In genomic region chr12:31321565-31322228, GRCh38 we compare ENCODE assay signal across 11 cellular contexts. TPM values are rescaled to one million over a fixed set of nuclear protein-coding genes. Genes with fewer than 3 reads are reported as not detected.
DNase-seq lines count a peak whose midpoint lies in the region; ATAC-seq and TF ChIP-seq lines count a peak whose summit lies in the region.
"Had no signal": no experiment of that assay in that cellular context is flagged by ENCODE, and none has a peak within 500 bp of the region (broad histone marks: within the 10 kb centered on the region; RNA-seq: fewer than 3 reads in every experiment).

No MANE protein-coding gene starts in this region.

- H3K9me1 ChIP-seq in IMR-90 (ENCODE audit: insufficient read depth, low read length) = no peaks in the 10 kb centered on the region; the same call in 1 of the 2 replicates

- no peak overlapping the region for H3K18ac ChIP-seq in IMR-90 (ENCODE audit: low read depth, low read length)

- peaks cover 5 to 50% of the 10 kb centered on the region in 2 experiments; a peak in 3 of 4 replicates for H3K79me1 ChIP-seq in IMR-90 (ENCODE audit: low read depth in 1 of 2, low read length in 2 of 2)

- TF ChIP-seq CTCF in DND-41 (IDR thresholded peaks at IDR 0.05; ENCODE audit: borderline replicate concordance, extremely low read depth, low read length, poor library complexity, severe bottlenecking) (no peak), IMR-90 (conservative IDR thresholded peaks at IDR 0.05; ENCODE audit: low read depth, low read length) (no peak), upper lobe of left lung (IDR thresholded peaks at IDR 0.05) (no peak), GM10266 (IDR thresholded peaks at IDR 0.05; ENCODE audit: control insufficient read depth, insufficient read depth, low read depth, missing control alignments) (no peak)

- TF ChIP-seq EP300 in upper lobe of left lung (IDR thresholded peaks at IDR 0.05) = no peak

- intact Hi-C loops in IMR-90 (cut with micrococcal nuclease) = loop anchor here (2.0 to 5.0 kb wide), 2 partner anchors 49 to 316 kb away; no protein-coding TSS in a partner anchor

- H3K23ac ChIP-seq in IMR-90 (ENCODE audit: low read depth, low read length) = no peak overlapping the region

- no peak overlapping the region for H3K14ac ChIP-seq in IMR-90 (replicated peaks; ENCODE audit: low read depth, low read length)

- H3K27ac ChIP-seq in DND-41 (ENCODE audit: low read length) (no peak overlapping the region; the same call in 1 of the 2 replicates), IMR-90 (ENCODE audit: insufficient read depth, low read length) (no peak overlapping the region), upper lobe of left lung (no peak overlapping the region)
- H3K27ac ChIP-seq: HL-60 had no signal

- H3K4me3 ChIP-seq in DND-41 (ENCODE audit: low read depth in 1 of 2, low read length in 2 of 2) = no peak overlapping the region; a peak in 1 of 4 replicates
- H3K4me3 ChIP-seq in IMR-90 (ENCODE audit: insufficient read depth, low read depth, low read length) = no peak overlapping the region
- no peak overlapping the region for H3K4me3 ChIP-seq in adipocyte (ENCODE audit: low read length)
- H3K4me3 ChIP-seq in upper lobe of left lung = no peak overlapping the region
- H3K4me3 ChIP-seq: lung had no signal

- H3K9me3 ChIP-seq in DND-41 (ENCODE audit: insufficient read depth, low read length, severe bottlenecking) = no peaks in the 10 kb centered on the region
- H3K9me3 ChIP-seq in IMR-90 (ENCODE audit: control insufficient read depth, insufficient read depth, low read length) = no peaks in the 10 kb centered on the region
- H3K9me3 ChIP-seq in adipocyte (ENCODE audit: control insufficient read depth, low read length) = no peaks in the 10 kb centered on the region
- H3K9me3 ChIP-seq in upper lobe of left lung = no peaks in the 10 kb centered on the region

- H3K27me3 ChIP-seq in DND-41 (ENCODE audit: insufficient read depth, low read length, poor library complexity) = no peaks in the 10 kb centered on the region
- H3K27me3 ChIP-seq in IMR-90 (ENCODE audit: control insufficient read depth, insufficient read depth, low read length) = no peaks in the 10 kb centered on the region
- no peaks in the 10 kb centered on the region for H3K27me3 ChIP-seq in adipocyte (replicated peaks; ENCODE audit: control insufficient read depth, insufficient read depth, low read length)
- no peaks in the 10 kb centered on the region for H3K27me3 ChIP-seq in upper lobe of left lung

- H2BK15ac ChIP-seq in IMR-90 (ENCODE audit: low read depth, low read length) = no peak overlapping the region

- H3K4me1 ChIP-seq in DND-41 (ENCODE audit: insufficient read depth, low read length) (peaks cover 74% of the 10 kb centered on the region), IMR-90 (ENCODE audit: control insufficient read depth, insufficient read depth, low read length) (peaks cover 3% of the 10 kb centered on the region; the same call in 1 of the 2 replicates), adipocyte (ENCODE audit: control insufficient read depth, insufficient read depth, low read length) (peaks cover 13% of the 10 kb centered on the region), upper lobe of left lung (peaks cover 13 to 37% (median 22%) of the 10 kb centered on the region in 4 donors)

- no TSS peak for BruUV-seq in IMR-90 (replicated peaks; lab: Mats Ljungman, UMichigan)

- H2AFZ ChIP-seq in DND-41 (ENCODE audit: low read depth, low read length) (no peak overlapping the region), IMR-90 (replicated peaks; ENCODE audit: low read length, poor library complexity) (no peak overlapping the region)

- DNase-seq in DND-41 = no peak
- peak; percentile 62 for DNase-seq in IMR-90
- DNase-seq in adipocyte (ENCODE audit: low read depth) = peak; percentile 47
- no peak for DNase-seq in memory B cell (ENCODE audit: low spot score in 2 of 2)
- DNase-seq in upper lobe of left lung = no peak
- no peak for DNase-seq in GM10266 (ENCODE audit: extremely low spot score)
- DNase-seq in NCI-H1105 treated with DMSO at 0.1 percent for 48 hours (lab: John Stamatoyannopoulos, UW) = no peak
- DNase-seq: NCI-H510A had no signal

- no peaks in the 10 kb centered on the region for H3K27me3 Mint-ChIP-seq in memory B cell

- ATAC-seq in DND-41 (ENCODE audit: insufficient read depth, low read depth) = no peak
- ATAC-seq in IMR-90 (ENCODE audit: low read depth) = no peak
- no peak for ATAC-seq in memory B cell (ENCODE audit: low read depth)
- ATAC-seq in upper lobe of left lung (ENCODE audit: low FRiP score in 2 of 2) = no peak
- ATAC-seq in HG03139 (IDR thresholded peaks at IDR 0.05; ENCODE audit: unreplicated experiment) = no peak

- H2BK20ac ChIP-seq in IMR-90 (ENCODE audit: low read depth, low read length) = no peak overlapping the region

- no peak overlapping the region for H2AK9ac ChIP-seq in IMR-90 (replicated peaks; ENCODE audit: low read depth, low read length, poor library complexity)

- in situ Hi-C loops in IMR-90 (cut with MboI; ENCODE audit: low sequenced_read_pairs) = no loop called here

- H3K27ac Mint-ChIP-seq in memory B cell = peak overlapping the region; percentile 86

- H2BK120ac ChIP-seq in IMR-90 (ENCODE audit: low read depth, low read length) = no peak overlapping the region

- H4K91ac ChIP-seq in IMR-90 (ENCODE audit: insufficient read depth, low read depth, low read length) = no peak overlapping the region

- no peak overlapping the region for H4K5ac ChIP-seq in IMR-90 (ENCODE audit: low read depth, low read length)

- POLR2A ChIA-PET in IMR-90 (lab: Charles Lee; ENCODE audit: unreplicated experiment) = no interaction called here

- no peak overlapping the region for H4K8ac ChIP-seq in IMR-90 (ENCODE audit: low read depth in 2 of 2, low read length in 2 of 2)

- H3K36me3 Mint-ChIP-seq in memory B cell = no peaks in the 10 kb centered on the region

- TF ChIP-seq POLR2A in IMR-90 (IDR thresholded peaks at IDR 0.05; ENCODE audit: low read depth, low read length) (no peak), upper lobe of left lung (IDR thresholded peaks at IDR 0.05) (no peak)

- H3K4ac ChIP-seq in IMR-90 (ENCODE audit: low read depth, low read length) = no peak overlapping the region

- H3K4me2 ChIP-seq in DND-41 (ENCODE audit: insufficient read depth, low read length) = peak overlapping the region; percentile 67
- H3K4me2 ChIP-seq in IMR-90 (ENCODE audit: low read depth, low read length) = no peak overlapping the region

- CTCF ChIA-PET in IMR-90 (lab: Yijun Ruan, JAX) = no interaction called here

- no peak overlapping the region for H2BK5ac ChIP-seq in IMR-90 (ENCODE audit: low read depth, low read length, poor library complexity, severe bottlenecking)

- no peak for TF ChIP-seq RAD21 in IMR-90 (IDR thresholded peaks at IDR 0.05; ENCODE audit: low read length)

- H3K9me3 Mint-ChIP-seq in memory B cell = no peaks in the 10 kb centered on the region

- peak overlapping the region; percentile 51 for H3K4me3 Mint-ChIP-seq in memory B cell

- peaks cover 92% of the 10 kb centered on the region for H3K79me2 ChIP-seq in DND-41 (ENCODE audit: insufficient read depth, low read length)

- H3K56ac ChIP-seq in IMR-90 (ENCODE audit: extremely low read depth, insufficient read depth, low read length) = no peak overlapping the region

- dilution Hi-C loops in IMR-90 (cut with HindIII; ENCODE audit: low sequenced_read_pairs, unreplicated experiment) = no loop called here

- H3K9ac ChIP-seq in DND-41 (ENCODE audit: low read depth, low read length) (no peak overlapping the region), IMR-90 (ENCODE audit: low read depth, low read length) (no peak overlapping the region), adipocyte (ENCODE audit: low read length) (no peak overlapping the region)

- peaks cover 35% of the 10 kb centered on the region for H3K4me1 Mint-ChIP-seq in memory B cell

- H3K36me3 ChIP-seq in DND-41 (ENCODE audit: insufficient read depth, low read length) (peaks cover 7% of the 10 kb centered on the region; the same call in 1 of the 2 replicates), IMR-90 (ENCODE audit: control insufficient read depth, insufficient read depth, low read length) (no peaks in the 10 kb centered on the region), adipocyte (ENCODE audit: control insufficient read depth, insufficient read depth, low read length, severe bottlenecking) (no peaks in the 10 kb centered on the region), upper lobe of left lung (no peaks in the 10 kb centered on the region)

- no CpG with 5 or more reads among the region's 3 CpGs for WGBS in IMR-90 (ENCODE audit: extremely low coverage in 2 of 2, insufficient read length in 1 of 2), 2 experiments
- WGBS in upper lobe of left lung, 2 donors = 66 to 71% methylated on average over 3 of the region's 3 CpGs

- no peak overlapping the region for H2AK5ac ChIP-seq in IMR-90 (ENCODE audit: low read depth, low read length)

- H4K20me1 ChIP-seq in DND-41 (ENCODE audit: insufficient read depth, low read length) = peaks cover 62% of the 10 kb centered on the region
- H4K20me1 ChIP-seq in IMR-90 (ENCODE audit: insufficient read depth, low read length) = peaks cover 27% of the 10 kb centered on the region; the same call in 1 of the 2 replicates

TF ChIP-seq in IMR-90, 13 proteins besides CTCF, POLR2A, EP300 and RAD21 (continues in another document):
- TF ChIP-seq RFX5 (IDR thresholded peaks at IDR 0.05; ENCODE audit: low read depth, low read length) (no peak), ELK1 (IDR thresholded peaks at IDR 0.05; ENCODE audit: borderline replicate concordance, low read depth, low read length) (no peak), CEBPB (IDR thresholded peaks at IDR 0.05; ENCODE audit: low read depth, low read length) (no peak), BHLHE40 (IDR thresholded peaks at IDR 0.05; ENCODE audit: low read depth, low read length) (no peak), NFE2L2 (IDR thresholded peaks at IDR 0.05; ENCODE audit: low read depth, low read length) (no peak), MAFK (IDR thresholded peaks at IDR 0.05; ENCODE audit: low read depth, low read length) (no peak), MAZ (IDR thresholded peaks at IDR 0.05; ENCODE audit: borderline replicate concordance, low read depth, low read length) (no peak), MXI1 (IDR thresholded peaks at IDR 0.05; ENCODE audit: borderline replicate concordance, low read depth, low read length) (no peak), RCOR1 (IDR thresholded peaks at IDR 0.05; ENCODE audit: insufficient replicate concordance, low read length) (no peak)

RNA-seq across cellular contexts. Expression of gene SINHCAF, which starts 4.3 kb away (rescaled TPM):
- total RNA-seq in IMR-90 (2012; rRNA removed) (30.8 and 43.3 TPM in 2 replicates), upper lobe of left lung (10 to 100 TPM; 26.2 to 96.9 (median 42.0) TPM)
- 14.5 and 21.6 TPM in 2 replicates for polyA plus RNA-seq in IMR-90 (2012; rRNA removed)
- polyA plus RNA-seq in IMR-90 (2012; cell fraction: cytosol; rRNA removed) = 2.6 and 6.0 TPM in 2 replicates
- 1.9 and 14.5 TPM in 2 replicates for polyA plus RNA-seq in IMR-90 (2012; cell fraction: nucleus; rRNA removed; ENCODE audit: low replicate concordance)

Comparison
In these comparisons a context has a peak if more than half of its experiments do, and no peak if none do; other contexts are left out.
1. DNase-seq: peak in IMR-90 (single experiment) and adipocyte (single experiment); none in DND-41 (single experiment), memory B cell (0 of 2), upper lobe of left lung (0 of 2), GM10266 (single experiment) and NCI-H1105 treated with DMSO at 0.1 percent for 48 hours (single experiment).